In genomic region chr9:70258692-70259511, GRCh38 we compare ENCODE assay signal across 1 cellular context.
TF ChIP-seq lines count a peak whose summit lies in the region.

TSS of gene SMC5 (plus strand) at chr9:70258978. CDS start at chr9:70259079, 101 bp downstream.

TF ChIP-seq in K562, 482 proteins besides CTCF, POLR2A, EP300 and RAD21 (continued from another document and continues in another):
- TF ChIP-seq TRIM25 (IDR thresholded peaks at IDR 0.05; ENCODE audit: borderline replicate concordance) (no peak), ZKSCAN1 (IDR thresholded peaks at IDR 0.05; ENCODE audit: low read depth, low read length) (no peak), ETS1 (conservative IDR thresholded peaks at IDR 0.05; ENCODE audit: control insufficient read depth, low read depth, low read length) (no peak), KLF10 (CRISPR knock-in tag; IDR thresholded peaks at IDR 0.05) (no peak), HOMEZ (CRISPR knock-in tag; IDR thresholded peaks at IDR 0.05) (no peak), ZNF165 (CRISPR knock-in tag; IDR thresholded peaks at IDR 0.05; ENCODE audit: borderline replicate concordance) (no peak), DDX20 (tag; IDR thresholded peaks at IDR 0.05; ENCODE audit: low read depth) (no peak), ARNT (IDR thresholded peaks at IDR 0.05) (no peak), HDGF (IDR thresholded peaks at IDR 0.05) (no peak), CAMTA2 (CRISPR knock-in tag; conservative IDR thresholded peaks at IDR 0.05) (no peak), DACH1 (IDR thresholded peaks at IDR 0.05; ENCODE audit: partially characterized antibody) (no peak), NBN (IDR thresholded peaks at IDR 0.05; ENCODE audit: low read depth) (no peak), ZBTB7A (IDR thresholded peaks at IDR 0.05; ENCODE audit: borderline replicate concordance, control insufficient read depth, low read depth, low read length) (no peak), ZNF592 (IDR thresholded peaks at IDR 0.05) (no peak), DNMT1 (IDR thresholded peaks at IDR 0.05) (no peak), CREB3 (tag; conservative IDR thresholded peaks at IDR 0.05; ENCODE audit: low read depth) (no peak), BCLAF1 (IDR thresholded peaks at IDR 0.05; ENCODE audit: borderline replicate concordance in 1 of 2, control insufficient read depth in 1 of 2, low read depth in 2 of 2, low read length in 1 of 2) (no peak), TRIM24 (IDR thresholded peaks at IDR 0.05) (0 out of 4 replicates have a peak, but pooled peaks of 1 of the 2 experiments have one; percentile 13), ZNF584 (CRISPR knock-in tag; IDR thresholded peaks at IDR 0.05; ENCODE audit: low read depth) (no peak), ZNF174 (CRISPR knock-in tag; IDR thresholded peaks at IDR 0.05) (no peak), PHF21A (IDR thresholded peaks at IDR 0.05; ENCODE audit: borderline replicate concordance, low read depth) (no peak), ETV1 (tag; conservative IDR thresholded peaks at IDR 0.05; ENCODE audit: low read depth) (peak; percentile 67), ZKSCAN8 (CRISPR knock-in tag; IDR thresholded peaks at IDR 0.05) (no peak), MIER1 (IDR thresholded peaks at IDR 0.05; ENCODE audit: low read depth) (no peak), PHF20 (IDR thresholded peaks at IDR 0.05; ENCODE audit: partially characterized antibody) (peak; percentile 75), NFYB (IDR thresholded peaks at IDR 0.05; ENCODE audit: extremely low read depth, insufficient read length) (no peak), FUS (optimal IDR thresholded peaks at IDR 0.05; ENCODE audit: low read depth, low read length) (no peak), SFPQ (IDR thresholded peaks at IDR 0.05; ENCODE audit: low read depth, low read length) (no peak), PHB2 (IDR thresholded peaks at IDR 0.05; ENCODE audit: low read depth) (no peak), ZBTB43 (CRISPR knock-in tag; IDR thresholded peaks at IDR 0.05) (no peak), GMEB1 (CRISPR knock-in tag; IDR thresholded peaks at IDR 0.05) (no peak), TCFL5 (CRISPR knock-in tag; conservative IDR thresholded peaks at IDR 0.05) (no peak), FOXP4 (CRISPR knock-in tag; IDR thresholded peaks at IDR 0.05; ENCODE audit: borderline replicate concordance) (peak; percentile 35; the same call in 1 of the 2 replicates), FOXJ2 (tag; IDR thresholded peaks at IDR 0.05) (0 out of 2 replicates have a peak, but pooled peaks have one; percentile 31), NFATC3 (IDR thresholded peaks at IDR 0.05) (no peak), CBFA2T3 (IDR thresholded peaks at IDR 0.05) (no peak), ZFPM2 (CRISPR knock-in tag; IDR thresholded peaks at IDR 0.05) (no peak)
